In genomic region chr7:7681936-7682329, GRCh38 we compare ENCODE assay signal across 1 cellular context.
TF ChIP-seq lines count a peak whose summit lies in the region.

No MANE protein-coding gene starts in this region.

TF ChIP-seq in HEK293, 187 proteins besides CTCF, POLR2A, EP300 and RAD21:
- TF ChIP-seq ZBTB49 (tag by site-specific recombination; IDR thresholded peaks at IDR 0.05; ENCODE audit: low read depth) (no peak), ZXDB (tag by site-specific recombination; IDR thresholded peaks at IDR 0.05) (0 out of 2 replicates have a peak, but pooled peaks have one; percentile 6), ZNF521 (tag by site-specific recombination; IDR thresholded peaks at IDR 0.05) (no peak), ZNF311 (tag by site-specific recombination; IDR thresholded peaks at IDR 0.05; ENCODE audit: borderline replicate concordance) (no peak), ZNF280C (tag by site-specific recombination; IDR thresholded peaks at IDR 0.05) (no peak)
